23 cellular contexts compared by ENCODE assay signal in the genomic region with DNA sequence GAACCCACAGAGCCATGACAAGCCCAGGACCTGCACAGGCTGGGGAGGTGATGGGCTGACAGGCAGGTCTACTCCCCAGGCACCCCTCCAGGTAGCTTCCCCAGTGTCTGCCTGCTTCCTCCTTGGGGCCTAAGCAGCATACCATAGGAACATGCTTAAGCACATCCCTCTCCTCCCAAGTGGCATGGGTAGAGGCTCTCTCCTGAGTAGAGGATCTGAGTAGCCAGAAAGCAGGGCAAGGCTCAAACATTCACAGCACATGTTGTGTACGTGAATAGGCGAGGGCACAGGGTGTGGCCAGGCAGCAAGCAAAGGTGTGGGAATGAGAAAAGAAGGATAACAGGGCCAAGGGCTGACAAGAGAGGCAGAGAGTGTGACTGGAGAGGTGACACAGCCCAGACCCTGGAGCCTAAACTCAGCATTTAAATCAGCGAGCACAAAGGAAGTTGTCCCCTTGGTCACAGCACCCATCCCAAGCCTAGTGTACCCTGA. TPM values are rescaled to one million over a fixed set of nuclear protein-coding genes. Genes with fewer than 3 reads are reported as not detected.
A peak's percentile ranks its signal among the peaks of the same experiment; 100 is the strongest.
DNase-seq lines count a peak whose midpoint lies in the region; ATAC-seq and TF ChIP-seq lines count a peak whose summit lies in the region.
"Had no signal": no experiment of that assay in that cellular context is flagged by ENCODE, and none has a peak within 500 bp of the region (broad histone marks: within the 10 kb centered on the region; RNA-seq: fewer than 3 reads in every experiment).

No MANE protein-coding gene starts in this region.

- no peak overlapping the region for H3K4me3 Mint-ChIP-seq in activated CD8-positive, alpha-beta T cell treated with anti-CD3 and anti-CD28 coated beads, Interleukin-2, amount 10 ng/mL, durations not matched to agents 7 days and 5 days
- no peak overlapping the region for H3K4me3 Mint-ChIP-seq in activated CD8-positive, alpha-beta T cell treated with anti-CD3 and anti-CD28 coated beads for 36 hours
- H3K4me3 Mint-ChIP-seq in nephron progenitor cell, result no peak overlapping the region
- H3K4me3 Mint-ChIP-seq: activated naive CD8-positive, alpha-beta T cell treated with anti-CD3 and anti-CD28 coated beads, Interleukin-2, amount 10 ng/mL, durations not matched to agents 7 days and 5 days; activated T-cell treated with anti-CD3 and anti-CD28 coated beads, Interleukin-2, amount 50 U/mL, for 72 hours; nephron had no signal

- peaks cover 9% of the 10 kb centered on the region; the same call in 1 of the 2 replicates for H3K36me3 ChIP-seq in RWPE2 (ENCODE audit: low read depth)
- H3K36me3 ChIP-seq in esophagus (ENCODE audit: control insufficient read depth in 2 of 2, insufficient read depth in 2 of 2, low read length in 1 of 2), result peaks cover 3 to 11% of the 10 kb centered on the region in 2 donors
- no peaks in the 10 kb centered on the region for H3K36me3 ChIP-seq in prostate gland

- ATAC-seq in activated CD8-positive, alpha-beta T cell treated with anti-CD3 and anti-CD28 coated beads, Interleukin-2, amount 10 ng/mL, durations not matched to agents 7 days and 5 days, result no peak
- no peak for ATAC-seq in activated CD8-positive, alpha-beta T cell treated with anti-CD3 and anti-CD28 coated beads for 36 hours
- peak; percentile 49 for ATAC-seq in RWPE2 (ENCODE audit: low read depth)
- ATAC-seq: activated T-cell treated with anti-CD3 and anti-CD28 coated beads, Interleukin-2, amount 50 U/mL, for 72 hours; K562; sciatic nerve had no signal

- H3K27ac ChIP-seq in RWPE2 (ENCODE audit: poor library complexity, severe bottlenecking) (no peak overlapping the region), esophagus (ENCODE audit: low read depth in 2 of 2, low read length in 1 of 2) (peak overlapping the region; percentile 47 to 85), prostate gland (no peak overlapping the region)

- H3K36me3 Mint-ChIP-seq in activated CD8-positive, alpha-beta T cell treated with anti-CD3 and anti-CD28 coated beads, Interleukin-2, amount 10 ng/mL, durations not matched to agents 7 days and 5 days (ENCODE audit: low read depth), result peaks cover 2% of the 10 kb centered on the region
- peaks cover 3% of the 10 kb centered on the region for H3K36me3 Mint-ChIP-seq in activated CD8-positive, alpha-beta T cell treated with anti-CD3 and anti-CD28 coated beads for 36 hours (ENCODE audit: low read depth)
- peaks cover 34% of the 10 kb centered on the region for H3K36me3 Mint-ChIP-seq in nephron progenitor cell (ENCODE audit: low read depth)

- H3K4me3 ChIP-seq in RWPE2 (ENCODE audit: severe bottlenecking) (no peak overlapping the region), esophagus (ENCODE audit: low read depth in 1 of 2, low read length in 2 of 2) (no peak overlapping the region), prostate gland (no peak overlapping the region)
- H3K4me3 ChIP-seq: K562 had no signal

- H3K9me3 ChIP-seq in RWPE2 (ENCODE audit: severe bottlenecking), result no peaks in the 10 kb centered on the region
- no peaks in the 10 kb centered on the region for H3K9me3 ChIP-seq in esophagus (ENCODE audit: control insufficient read depth in 2 of 2, insufficient read depth in 1 of 2, low read depth in 1 of 2, low read length in 1 of 2)
- H3K9me3 ChIP-seq in prostate gland, result no peaks in the 10 kb centered on the region
- H3K9me3 ChIP-seq: BE2C had no signal

- H3K4me1 Mint-ChIP-seq in activated CD8-positive, alpha-beta T cell treated with anti-CD3 and anti-CD28 coated beads, Interleukin-2, amount 10 ng/mL, durations not matched to agents 7 days and 5 days (ENCODE audit: low read depth), result no peaks in the 10 kb centered on the region
- no peaks in the 10 kb centered on the region for H3K4me1 Mint-ChIP-seq in activated CD8-positive, alpha-beta T cell treated with anti-CD3 and anti-CD28 coated beads for 36 hours (ENCODE audit: low read depth)
- peaks cover 5% of the 10 kb centered on the region for H3K4me1 Mint-ChIP-seq in nephron progenitor cell
- H3K4me1 Mint-ChIP-seq: activated naive CD8-positive, alpha-beta T cell treated with anti-CD3 and anti-CD28 coated beads, Interleukin-2, amount 10 ng/mL, durations not matched to agents 7 days and 5 days; nephron had no signal

- H3K4me1 ChIP-seq in RWPE2 (ENCODE audit: insufficient read depth, poor library complexity, severe bottlenecking) (no peaks in the 10 kb centered on the region), esophagus (ENCODE audit: control insufficient read depth in 2 of 2, insufficient read depth in 2 of 2, low read length in 1 of 2) (peaks cover 0 to 8% of the 10 kb centered on the region in 2 donors), prostate gland (replicated peaks) (no peaks in the 10 kb centered on the region)
- H3K4me1 ChIP-seq: BE2C had no signal

- TF ChIP-seq POLR2A in prostate gland (IDR thresholded peaks at IDR 0.05), result no peak

- CTCF ChIA-PET in activated CD8-positive, alpha-beta T cell treated with anti-CD3 and anti-CD28 coated beads, Interleukin-2, amount 10 ng/mL, durations not matched to agents 7 days and 5 days (lab: Charles Lee), result no interaction called here
- CTCF ChIA-PET in activated CD8-positive, alpha-beta T cell treated with anti-CD3 and anti-CD28 coated beads for 36 hours (lab: Charles Lee), result no interaction called here

- WGBS in esophagus, 2 donors, result 64 to 66% methylated on average over 3 of the region's 3 CpGs
- 78% methylated on average over 3 of the region's 3 CpGs for WGBS in prostate gland

- no peak for TF ChIP-seq CTCF in activated CD8-positive, alpha-beta T cell treated with anti-CD3 and anti-CD28 coated beads for 36 hours (IDR thresholded peaks at IDR 0.05)
- TF ChIP-seq CTCF in RWPE2 (IDR thresholded peaks at IDR 0.05; ENCODE audit: poor library complexity, severe bottlenecking) (no peak), nephron progenitor cell (IDR thresholded peaks at IDR 0.05) (no peak), prostate gland (IDR thresholded peaks at IDR 0.05) (no peak)

- H3K9me3 Mint-ChIP-seq in activated CD8-positive, alpha-beta T cell treated with anti-CD3 and anti-CD28 coated beads, Interleukin-2, amount 10 ng/mL, durations not matched to agents 7 days and 5 days (ENCODE audit: insufficient read depth), result no peaks in the 10 kb centered on the region
- H3K9me3 Mint-ChIP-seq in activated CD8-positive, alpha-beta T cell treated with anti-CD3 and anti-CD28 coated beads for 36 hours, result no peaks in the 10 kb centered on the region
- H3K9me3 Mint-ChIP-seq in nephron progenitor cell, result no peaks in the 10 kb centered on the region
- H3K9me3 Mint-ChIP-seq: activated naive CD8-positive, alpha-beta T cell treated with anti-CD3 and anti-CD28 coated beads, Interleukin-2, amount 10 ng/mL, durations not matched to agents 7 days and 5 days; activated T-cell treated with anti-CD3 and anti-CD28 coated beads, Interleukin-2, amount 50 U/mL, for 72 hours; nephron had no signal

- intact Hi-C loops in activated CD8-positive, alpha-beta T cell treated with anti-CD3 and anti-CD28 coated beads for 36 hours (cut with micrococcal nuclease), result no loop called here
- intact Hi-C loops in prostate gland (cut with DNase I), result no loop called here

- POLR2A ChIA-PET in activated CD8-positive, alpha-beta T cell treated with anti-CD3 and anti-CD28 coated beads, Interleukin-2, amount 10 ng/mL, durations not matched to agents 7 days and 5 days (lab: Charles Lee), result interaction anchor here (1.0 to 1.3 kb wide), 3 partner anchors 10 to 85 kb away, joined by 3 to 4 read pairs (median 3); partner anchors contain the start of gene GFOD2
- POLR2A ChIA-PET in activated CD8-positive, alpha-beta T cell treated with anti-CD3 and anti-CD28 coated beads for 36 hours (lab: Charles Lee), result interaction anchor here (0.7 kb wide), 1 partner anchor 20 kb away, joined by 3 read pairs; no protein-coding TSS in a partner anchor

- H3K27me3 ChIP-seq in RWPE2 (ENCODE audit: insufficient read depth, poor library complexity, severe bottlenecking), result no peaks in the 10 kb centered on the region
- H3K27me3 ChIP-seq in esophagus (ENCODE audit: control insufficient read depth in 1 of 2, insufficient read depth in 2 of 2, low read length in 2 of 2), result no peaks in the 10 kb centered on the region
- no peaks in the 10 kb centered on the region for H3K27me3 ChIP-seq in prostate gland (replicated peaks; ENCODE audit: insufficient read depth)
- H3K27me3 ChIP-seq: BE2C had no signal

- peak overlapping the region; percentile 30 for H3K27ac Mint-ChIP-seq in activated CD8-positive, alpha-beta T cell treated with anti-CD3 and anti-CD28 coated beads, Interleukin-2, amount 10 ng/mL, durations not matched to agents 7 days and 5 days
- no peak overlapping the region for H3K27ac Mint-ChIP-seq in activated CD8-positive, alpha-beta T cell treated with anti-CD3 and anti-CD28 coated beads for 36 hours
- H3K27ac Mint-ChIP-seq in nephron progenitor cell, result peak overlapping the region; percentile 95
- H3K27ac Mint-ChIP-seq: activated naive CD8-positive, alpha-beta T cell treated with anti-CD3 and anti-CD28 coated beads, Interleukin-2, amount 10 ng/mL, durations not matched to agents 7 days and 5 days; activated T-cell treated with anti-CD3 and anti-CD28 coated beads, Interleukin-2, amount 50 U/mL, for 72 hours; nephron had no signal

- H3K27me3 Mint-ChIP-seq in activated CD8-positive, alpha-beta T cell treated with anti-CD3 and anti-CD28 coated beads, Interleukin-2, amount 10 ng/mL, durations not matched to agents 7 days and 5 days (ENCODE audit: low read depth), result no peaks in the 10 kb centered on the region
- H3K27me3 Mint-ChIP-seq in activated CD8-positive, alpha-beta T cell treated with anti-CD3 and anti-CD28 coated beads for 36 hours, result no peaks in the 10 kb centered on the region
- H3K27me3 Mint-ChIP-seq in nephron progenitor cell (ENCODE audit: low read depth, poor library complexity), result peaks cover 5% of the 10 kb centered on the region
- H3K27me3 Mint-ChIP-seq: activated naive CD8-positive, alpha-beta T cell treated with anti-CD3 and anti-CD28 coated beads, Interleukin-2, amount 10 ng/mL, durations not matched to agents 7 days and 5 days had no signal

- no peak for DNase-seq in activated CD8-positive, alpha-beta T cell treated with anti-CD3 and anti-CD28 coated beads, Interleukin-2, amount 10 ng/mL, durations not matched to agents 7 days and 5 days
- no peak for DNase-seq in activated CD8-positive, alpha-beta T cell treated with anti-CD3 and anti-CD28 coated beads for 36 hours
- DNase-seq in RWPE2 (ENCODE audit: low spot score) (no peak), nephron progenitor cell (no peak), NCI-H524 treated with DMSO at 0.1 percent for 48 hours (lab: John Stamatoyannopoulos, UW) (no peak), prostate gland (ENCODE audit: low spot score) (no peak)
- DNase-seq in activated T-cell treated with anti-CD3 and anti-CD28 coated beads, Interleukin-2, amount 50 U/mL, for 48 hours, result no peak
- DNase-seq: activated CD4-positive, CD25-positive, alpha-beta regulatory T cell; activated CD8-positive, alpha-beta memory T cell treated with anti-CD3 and anti-CD28 coated beads for 24 hours; activated naive CD8-positive, alpha-beta T cell treated with anti-CD3 and anti-CD28 coated beads, Interleukin-2, amount 10 ng/mL, durations not matched to agents 7 days and 5 days; activated T-cell treated with anti-CD3 and anti-CD28 coated beads, Interleukin-2, amount 50 U/mL, for 72 hours; BE2C; effector memory CD4-positive, alpha-beta T cell; EL; H7; midbrain; NCI-H1694; NCI-H748 treated with DMSO at 0.1 percent for 48 hours; stimulated activated CD4-positive, alpha-beta T cell treated with anti-CD3 and anti-CD28 coated beads, Interleukin-15, amount 100 ng/mL, for 24 hours had no signal

RNA-seq across cellular contexts. Expression of gene GFOD2, which starts 29.7 kb away (rescaled TPM):
- total RNA-seq in activated CD8-positive, alpha-beta T cell treated with anti-CD3 and anti-CD28 coated beads, Interleukin-2, amount 10 ng/mL, durations not matched to agents 7 days and 5 days, result 10 to 100 TPM; 12.5 to 14.0 TPM
- total RNA-seq in activated CD8-positive, alpha-beta T cell treated with anti-CD3 and anti-CD28 coated beads for 36 hours, result 10 to 100 TPM; 11.6 to 14.1 TPM
- 10 to 100 TPM; 36.8 to 49.6 TPM for polyA plus RNA-seq in esophagus
- 10 to 100 TPM; 16.0 to 27.4 TPM for total RNA-seq in prostate gland

RNA-seq across cellular contexts. Expression of gene RANBP10, which starts 57.5 kb away (rescaled TPM):
- 10 to 100 TPM; 25.9 to 30.5 TPM for total RNA-seq in activated CD8-positive, alpha-beta T cell treated with anti-CD3 and anti-CD28 coated beads, Interleukin-2, amount 10 ng/mL, durations not matched to agents 7 days and 5 days
- total RNA-seq in activated CD8-positive, alpha-beta T cell treated with anti-CD3 and anti-CD28 coated beads for 36 hours, result 10 to 100 TPM; 15.9 to 18.9 TPM
- polyA plus RNA-seq in esophagus, result 10 to 100 TPM in 1 of 2 donors, 1 to 10 TPM in 1; 8.4 to 10.2 TPM
- total RNA-seq in prostate gland, result 10 to 100 TPM; 11.1 to 22.8 TPM

RNA-seq across cellular contexts. Expression of gene TSNAXIP1, which starts 57.9 kb away (rescaled TPM):
- under 1 TPM; 0.47 to 0.63 TPM for total RNA-seq in activated CD8-positive, alpha-beta T cell treated with anti-CD3 and anti-CD28 coated beads, Interleukin-2, amount 10 ng/mL, durations not matched to agents 7 days and 5 days
- under 1 TPM; 0.40 to 0.47 TPM for total RNA-seq in activated CD8-positive, alpha-beta T cell treated with anti-CD3 and anti-CD28 coated beads for 36 hours
- polyA plus RNA-seq in esophagus, result 1 to 10 TPM in 1 of 2 donors, under 1 TPM in 1; 0.72 to 1.8 TPM
- 1 to 10 TPM; 2.1 to 8.0 TPM for total RNA-seq in prostate gland

Comparison
In these comparisons a context has a peak if more than half of its experiments do, and no peak if none do; other contexts are left out.
1. H3K27ac ChIP-seq: peak in esophagus (2 of 2); none in RWPE2 (single experiment) and prostate gland (0 of 2).